ENCODE assay signal across 8 cellular contexts in genomic region chr13:48731957-48732569, GRCh38.
DNase-seq lines count a peak whose midpoint lies in the region; ATAC-seq, FAIRE-seq and TF ChIP-seq lines count a peak whose summit lies in the region.

No MANE protein-coding gene starts in this region.

- SMC1A ChIA-PET in GM12878 (lab: Charles Lee; ENCODE audit: uncharacterized antibody, unreplicated experiment): interaction anchor here (0.7 kb wide), 3 partner anchors 131 to 653 kb away, joined by 3 to 4 read pairs (median 3); no protein-coding TSS in a partner anchor

- TF ChIP-seq RAD21 in GM12878 (IDR thresholded peaks at IDR 0.05; ENCODE audit: insufficient read depth, low read depth, low read length) (peak; percentile 36; the same call in 1 of the 2 replicates), liver (IDR thresholded peaks at IDR 0.05) (peak; percentile 63 to 86)

- peak overlapping the region; percentile 80 for H3K4me3 Mint-ChIP-seq in T-helper 17 cell

- peaks cover 14% of the 10 kb centered on the region for H3K4me1 Mint-ChIP-seq in T-helper 17 cell

- TF ChIP-seq POLR2A in GM12878 (IDR thresholded peaks at IDR 0.05; ENCODE audit: low read depth, low read length): no peak

- TF ChIP-seq CTCF in GM10248 (IDR thresholded peaks at IDR 0.05; ENCODE audit: control extremely low read depth, extremely low read depth, low read depth, missing control alignments): peak; percentile 76
- TF ChIP-seq CTCF in GM12878 (IDR thresholded peaks at IDR 0.05 in 2 of 3, conservative IDR thresholded peaks at IDR 0.05 in 1 of 3; ENCODE audit: control insufficient read depth in 2 of 3, extremely low read depth in 1 of 3, insufficient read depth in 1 of 3, low read depth in 3 of 3, low read length in 3 of 3): peak; percentile 59 to 87 (median 81)
- peak; percentile 59 for TF ChIP-seq CTCF in liver (IDR thresholded peaks at IDR 0.05; ENCODE audit: low read depth, low read length, missing input control)

- peaks cover 33% of the 10 kb centered on the region for H3K27me3 Mint-ChIP-seq in T-helper 17 cell

- H3K79me2 ChIP-seq in GM12878 (ENCODE audit: control insufficient read depth, insufficient read depth, low read length): no peaks in the 10 kb centered on the region

- no peaks in the 10 kb centered on the region; a peak in 1 of 4 replicates for H3K27me3 ChIP-seq in GM12878 (replicated peaks in 1 of 2; ENCODE audit: control insufficient read depth in 2 of 2, insufficient read depth in 2 of 2, low read length in 1 of 2)
- H3K27me3 ChIP-seq in liver (ENCODE audit: control insufficient read depth in 4 of 4, insufficient read depth in 4 of 4, low read length in 3 of 4): peaks cover 0 to 3% (median 0%) of the 10 kb centered on the region in 4 donors

- no peaks in the 10 kb centered on the region for H4K20me1 ChIP-seq in GM12878 (ENCODE audit: control insufficient read depth, insufficient read depth)

- in situ Hi-C loops in GM12878 (cut with MboI): no loop called here

- H3K9ac ChIP-seq in GM12878 (ENCODE audit: control insufficient read depth, insufficient read depth, low read length) (no peak overlapping the region), liver (ENCODE audit: low read depth in 1 of 2, low read length in 2 of 2) (no peak overlapping the region)

- POLR2A ChIA-PET in GM10248 (lab: Yijun Ruan, JAX) (no interaction called here), GM12878 (lab: Charles Lee) (no interaction called here)

- H3K36me3 ChIP-seq in GM12878 (ENCODE audit: control insufficient read depth in 2 of 2, insufficient read depth in 2 of 2, low read length in 1 of 2): no peaks in the 10 kb centered on the region
- H3K36me3 ChIP-seq in liver (ENCODE audit: control insufficient read depth in 4 of 4, insufficient read depth in 3 of 4, low read depth in 1 of 4, low read length in 3 of 4): no peaks in the 10 kb centered on the region

- peak; percentile 80 for FAIRE-seq in GM12878 (lab: Jason Lieb, UNC)

- CTCF ChIA-PET in GM10248 (lab: Yijun Ruan, JAX): interaction anchor here (0.6 to 2.7 kb wide), 11 partner anchors 9 to 134 kb away, joined by 3 to 8 read pairs (median 5); no protein-coding TSS in a partner anchor
- CTCF ChIA-PET in GM12878 (lab: Yijun Ruan, JAX): interaction anchor here (0.6 to 4.9 kb wide), 14 partner anchors 8 to 1768 kb away, joined by 3 to 13 read pairs (median 4); no protein-coding TSS in a partner anchor

- no peak overlapping the region for H3K27ac Mint-ChIP-seq in T-helper 17 cell

- H3K4me3 ChIP-seq in GM12878 (no peak overlapping the region), liver (ENCODE audit: low read depth in 1 of 3, low read length in 3 of 3) (peak overlapping the region in 1 of 3 donors; percentile 14)

- DNase-seq in GM10248 (ENCODE audit: extremely low spot score): peak; percentile 59
- DNase-seq in T-helper 17 cell: peak; percentile 43 to 54 (median 47)
- DNase-seq in GM12878 (ENCODE audit: low read depth, low spot score): no peak
- DNase-seq in stimulated activated CD8-positive, alpha-beta memory T cell treated with anti-CD3 and anti-CD28 coated beads, Interleukin-4, amount 100 ng/mL, for 1 hour (ENCODE audit: low read depth in 2 of 2, low spot score in 1 of 2): peak; percentile 11 to 31
- no peak for DNase-seq in NCI-H2107 (lab: John Stamatoyannopoulos, UW)
- DNase-seq in NCI-H2029 treated with DMSO at 0.1 percent for 48 hours (lab: John Stamatoyannopoulos, UW): no peak

- intact Hi-C loops in GM12878 (cut with micrococcal nuclease; ENCODE audit: unreplicated experiment): loop anchor here (1.0 to 5.0 kb wide), 2 partner anchors 137 to 400 kb away; no protein-coding TSS in a partner anchor

- ATAC-seq in HG02852 (IDR thresholded peaks at IDR 0.05; ENCODE audit: unreplicated experiment): peak; percentile 59
- peak; percentile 91 for ATAC-seq in T-helper 17 cell
- ATAC-seq in GM12878: peak; percentile 91

- H3K27ac ChIP-seq in GM12878 (ENCODE audit: control insufficient read depth, insufficient read depth) (no peak overlapping the region), liver (ENCODE audit: low read depth in 1 of 2, low read length in 2 of 2) (no peak overlapping the region)

- H3K4me1 ChIP-seq in GM12878 (ENCODE audit: control insufficient read depth, insufficient read depth, low read length) (no peaks in the 10 kb centered on the region), liver (ENCODE audit: control insufficient read depth in 4 of 4, insufficient read depth in 4 of 4, low read length in 3 of 4) (no peaks in the 10 kb centered on the region)

- no peak overlapping the region for H2AFZ ChIP-seq in GM12878 (ENCODE audit: control insufficient read depth, low read depth, low read length)

- H3K9me3 ChIP-seq in T-helper 17 cell (ENCODE audit: control insufficient read depth, low read length, poor library complexity, severe bottlenecking) (no peaks in the 10 kb centered on the region), GM12878 (replicated peaks; ENCODE audit: control insufficient read depth, insufficient read depth, low read length) (no peaks in the 10 kb centered on the region; the same call in 2 of the 3 replicates), liver (ENCODE audit: control insufficient read depth in 4 of 4, low read length in 3 of 4) (no peaks in the 10 kb centered on the region)

- no TSS peak for BruUV-seq in GM12878 (replicated peaks; lab: Mats Ljungman, UMichigan)

- peaks cover 5% of the 10 kb centered on the region for H3K36me3 Mint-ChIP-seq in T-helper 17 cell (ENCODE audit: low read depth)

- WGBS in GM12878 (ENCODE audit: insufficient coverage, insufficient replicate concordance, low lambda C conversion rate, missing lambda C conversion rate): 40% methylated on average over 16 of the region's 16 CpGs
- 36% methylated on average over 16 of the region's 16 CpGs for WGBS in liver

- no peak for TF ChIP-seq EP300 in GM12878 (IDR thresholded peaks at IDR 0.05; ENCODE audit: borderline replicate concordance in 1 of 2, control insufficient read depth in 1 of 2, low read depth in 2 of 2, low read length in 2 of 2)

- peak overlapping the region; percentile 53; the same call in 1 of the 2 replicates for H3K4me2 ChIP-seq in GM12878 (ENCODE audit: control insufficient read depth, insufficient read depth)

- RAD21 ChIA-PET in GM12878 (lab: Charles Lee; ENCODE audit: unreplicated experiment): interaction anchor here (1.6 to 1.9 kb wide), 2 partner anchors 137 to 398 kb away, joined by 3 to 4 read pairs; no protein-coding TSS in a partner anchor

TF ChIP-seq in GM12878, 131 proteins besides CTCF, POLR2A, EP300 and RAD21 (continues in another document):
- TF ChIP-seq POLR2AphosphoS5 (IDR thresholded peaks at IDR 0.05; ENCODE audit: low read length): no peak
- no peak for TF ChIP-seq IRF4 (IDR thresholded peaks at IDR 0.05; ENCODE audit: low read depth, low read length)
- TF ChIP-seq PAX5 (IDR thresholded peaks at IDR 0.05; ENCODE audit: borderline replicate concordance, low read depth, low read length): no peak
- no peak for TF ChIP-seq SREBF2 (IDR thresholded peaks at IDR 0.05; ENCODE audit: low read length)
- peak; percentile 65; the same call in 1 of the 2 replicates for TF ChIP-seq SMC3 (IDR thresholded peaks at IDR 0.05; ENCODE audit: borderline replicate concordance, low read length)
- no peak for TF ChIP-seq ESRRA (IDR thresholded peaks at IDR 0.05; ENCODE audit: low read length)
- no peak for TF ChIP-seq ZNF24 (IDR thresholded peaks at IDR 0.05)
- no peak for TF ChIP-seq IKZF2 (IDR thresholded peaks at IDR 0.05)
- TF ChIP-seq TCF7 (IDR thresholded peaks at IDR 0.05; ENCODE audit: borderline replicate concordance): no peak
- 0 out of 2 replicates have a peak, but pooled peaks have one; percentile 28 for TF ChIP-seq YY1 (IDR thresholded peaks at IDR 0.05; ENCODE audit: low read depth, low read length)
- TF ChIP-seq SP1 (IDR thresholded peaks at IDR 0.05; ENCODE audit: low read depth, low read length): no peak

TF ChIP-seq in liver, 16 proteins besides CTCF, POLR2A, EP300 and RAD21:
- peak in 1 of 2 donors; percentile 52 for TF ChIP-seq RXRA (IDR thresholded peaks at IDR 0.05)
- TF ChIP-seq MAX (IDR thresholded peaks at IDR 0.05): no peak

Comparison
In these comparisons a context has a peak if more than half of its experiments do, and no peak if none do; other contexts are left out.
1. DNase-seq: peak in GM10248 (single experiment), T-helper 17 cell (3 of 3) and stimulated activated CD8-positive, alpha-beta memory T cell treated with anti-CD3 and anti-CD28 coated beads, Interleukin-4, amount 100 ng/mL, for 1 hour (2 of 2); none in GM12878 (single experiment), NCI-H2107 (single experiment) and NCI-H2029 treated with DMSO at 0.1 percent for 48 hours (single experiment).
2. Peak in every context shown above with its lines, with median percentiles within 50 percentile points of each other: CTCF ChIP-seq and ATAC-seq.